In the genomic region with DNA sequence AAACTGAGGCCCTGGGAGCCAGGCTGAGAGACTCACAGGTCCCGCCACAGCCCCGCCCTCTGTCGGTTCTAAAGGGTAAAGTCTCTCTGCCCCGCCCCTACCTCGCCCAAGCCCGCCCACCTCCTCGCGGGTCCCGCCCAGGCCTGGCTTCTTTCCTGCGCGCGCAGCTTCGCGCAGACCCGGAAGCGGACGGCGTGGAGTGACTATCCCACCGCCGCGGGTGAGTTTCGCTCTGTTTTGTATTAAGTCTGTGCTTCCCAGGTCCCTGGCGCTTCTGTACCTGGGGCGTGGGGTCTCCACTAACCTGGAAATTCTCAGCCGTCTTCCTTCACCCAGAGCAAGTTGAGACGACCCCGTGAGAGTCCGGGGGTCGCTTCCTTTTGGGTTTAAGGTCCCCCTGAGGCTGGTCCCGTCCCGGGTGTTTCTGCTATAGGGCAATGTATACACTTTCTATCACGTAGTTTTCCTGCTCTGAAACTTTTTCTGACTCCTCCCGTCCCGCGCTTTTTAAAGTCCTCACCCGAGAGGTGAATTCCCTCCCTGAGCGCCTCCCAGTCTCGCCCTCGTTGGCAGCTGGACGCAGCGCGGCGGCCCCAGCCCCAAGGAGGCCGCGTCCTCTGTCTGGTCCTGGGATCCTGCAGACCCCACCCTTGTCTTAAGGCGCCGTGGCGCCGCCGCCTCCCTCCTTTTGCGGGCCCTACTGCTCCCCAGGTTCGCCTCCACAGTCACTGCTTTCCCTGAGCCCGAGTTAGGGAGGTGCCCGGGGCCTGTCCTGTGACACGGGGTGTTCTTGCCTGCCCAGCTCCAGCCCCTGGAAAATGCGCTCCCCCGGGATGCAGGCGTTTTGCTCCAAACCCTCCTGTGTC, we compare ENCODE assay signal across 8 cellular contexts. TPM values are rescaled to one million over a fixed set of nuclear protein-coding genes. Genes with fewer than 3 reads are reported as not detected.
DNase-seq lines count a peak whose midpoint lies in the region; ATAC-seq and TF ChIP-seq lines count a peak whose summit lies in the region.

A gene (plus strand): TSS at position 176 of the 866 bp plus-strand sequence. CDS start 2,867 bp downstream, outside the sequence.

- H3K27ac ChIP-seq in muscle layer of colon (ENCODE audit: low read depth, low read length): peak within 1 kb of the TSS; percentile 66

- peaks cover 5% of the 10 kb centered on the region for H3K36me3 ChIP-seq in muscle layer of colon (ENCODE audit: insufficient read depth, low read length)

- no peak for TF ChIP-seq RAD21 in Ishikawa (IDR thresholded peaks at IDR 0.05; ENCODE audit: low read depth)

- no peaks in the 10 kb centered on the region for H3K4me1 ChIP-seq in muscle layer of colon (ENCODE audit: insufficient read depth, low read length)

- DNase-seq in DMS114 treated with DMSO at 0.1 percent for 48 hours (lab: John Stamatoyannopoulos, UW; ENCODE audit: unreplicated experiment): peak; percentile 86
- peak; percentile 96 for DNase-seq in OCI-M1 (lab: John Stamatoyannopoulos, UW)
- peak; percentile 99 for DNase-seq in activated T-cell treated with anti-CD3 and anti-CD28 coated beads, Interleukin-2, amount 50 U/mL, for 1 hour
- DNase-seq in stimulated activated CD8-positive, alpha-beta memory T cell treated with anti-CD3 and anti-CD28 coated beads, Interleukin-7, amount 100 ng/mL, for 1 hour (ENCODE audit: low read depth in 2 of 2): peak; percentile 96 to 98

- peak within 1 kb of the TSS; percentile 74 to 93 for H3K4me3 ChIP-seq in muscle layer of colon (ENCODE audit: low read depth in 1 of 2, low read length in 2 of 2)

- peak within 1 kb of the TSS; percentile 77 for H3K9ac ChIP-seq in muscle layer of colon (ENCODE audit: low read length)

- TF ChIP-seq EP300 in Ishikawa (IDR thresholded peaks at IDR 0.05; ENCODE audit: borderline replicate concordance): no peak

- no peaks in the 10 kb centered on the region for H3K27me3 ChIP-seq in muscle layer of colon (ENCODE audit: control insufficient read depth in 1 of 2, insufficient read depth in 2 of 2, low read length in 2 of 2)

- ATAC-seq in GM21526 (IDR thresholded peaks at IDR 0.05; ENCODE audit: low FRiP score, unreplicated experiment) (peak; percentile 90), esophagus mucosa (peak; percentile 100)

- no peaks in the 10 kb centered on the region for H3K9me3 ChIP-seq in muscle layer of colon (ENCODE audit: low read length)

TF ChIP-seq in Ishikawa, 13 proteins besides CTCF, POLR2A, EP300 and RAD21:
- TF ChIP-seq TAF1 (IDR thresholded peaks at IDR 0.05; ENCODE audit: low read depth): peak; percentile 38; the same call in 1 of the 2 replicates
- no peak for TF ChIP-seq EGR1 (IDR thresholded peaks at IDR 0.05)

RNA-seq across cellular contexts. Expression of the gene that starts here (rescaled TPM):
- 5.3 TPM for total RNA-seq in esophagus mucosa

Comparison
In these comparisons a context has a peak if more than half of its experiments do, and no peak if none do; other contexts are left out.
1. Peak in every context shown above with its lines: DNase-seq, ATAC-seq, H3K4me3 ChIP-seq and H3K27ac ChIP-seq.